7 cellular contexts compared by ENCODE assay signal in genomic region chr17:80977172-80977571, GRCh38.
"Had no signal": no experiment of that assay in that cellular context is flagged by ENCODE, and none has a peak within 500 bp of the region (broad histone marks: within the 10 kb centered on the region; RNA-seq: fewer than 3 reads in every experiment).

No MANE protein-coding gene starts in this region.

- FAIRE-seq: HTR-8/SVneo had no signal

- H2AFZ ChIP-seq: GM23338 had no signal

- H3K9me3 ChIP-seq: HAP-1 had no signal

- H3K4me3 Mint-ChIP-seq: GM23338 had no signal

- H3K36me3 ChIP-seq: HAP-1 had no signal

- H3K4me3 ChIP-seq: GM23338, HAP-1 had no signal

- H3K9ac ChIP-seq: KMS-11 had no signal

- H3K9me3 Mint-ChIP-seq: GM23338 had no signal

- H3K27ac ChIP-seq: KMS-11 had no signal

- H3K4me1 ChIP-seq: HAP-1 had no signal

- DNase-seq: H7, KBM-7 had no signal

- H3K4me2 ChIP-seq: GM23338, KMS-11 had no signal

- H3K27ac Mint-ChIP-seq: GM23338 had no signal

- ATAC-seq: GM23338, HCT116 had no signal
